ENCODE assay signal across 9 cellular contexts in the genomic region with DNA sequence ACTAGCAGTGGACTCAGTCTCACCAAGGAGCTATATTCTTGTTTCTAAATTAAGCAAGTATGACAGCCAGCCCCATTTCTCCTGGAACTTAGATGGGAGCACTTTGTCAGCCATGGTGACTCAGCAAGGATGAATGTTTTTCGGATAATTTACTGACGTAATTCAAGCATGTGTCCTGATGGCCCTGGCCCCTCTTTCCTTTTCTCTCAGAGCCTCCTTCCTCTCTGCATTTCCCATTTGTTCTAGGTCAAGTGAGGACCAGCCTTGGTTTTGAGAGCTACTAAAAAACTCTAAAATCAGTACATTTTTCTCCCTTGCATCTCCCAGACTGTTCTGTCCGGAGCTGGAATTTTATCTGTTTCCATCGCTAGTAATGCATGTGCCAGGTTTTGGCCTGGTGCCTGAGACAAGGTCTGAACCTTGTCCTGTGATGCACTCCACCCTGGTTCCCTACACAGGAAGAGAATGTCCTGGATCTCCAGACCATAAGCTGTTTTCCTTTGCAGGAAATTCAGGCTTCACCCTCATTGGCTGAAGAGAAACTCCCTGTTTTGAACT.
DNase-seq lines count a peak whose midpoint lies in the region; ATAC-seq and TF ChIP-seq lines count a peak whose summit lies in the region.
"Had no signal": no experiment of that assay in that cellular context is flagged by ENCODE, and none has a peak within 500 bp of the region (broad histone marks: within the 10 kb centered on the region; RNA-seq: fewer than 3 reads in every experiment).

No MANE protein-coding gene starts in this region.

- H3K27ac ChIP-seq in lower lobe of right lung (peak overlapping the region; percentile 74), transverse colon (peak overlapping the region; percentile 64 to 80 (median 68))

- no peak overlapping the region for H3K4me3 ChIP-seq in lower lobe of right lung
- no peak overlapping the region for H3K4me3 ChIP-seq in transverse colon

- intact Hi-C loops in lower lobe of right lung (cut with DNase I) (no loop called here), transverse colon (cut with DNase I; ENCODE audit: low total_unique reads) (no loop called here)

- TF ChIP-seq CTCF in lower lobe of right lung (IDR thresholded peaks at IDR 0.05) (no peak), transverse colon (IDR thresholded peaks at IDR 0.05) (no peak)

- H3K9me3 ChIP-seq in lower lobe of right lung (no peaks in the 10 kb centered on the region), transverse colon (no peaks in the 10 kb centered on the region)

- H3K27me3 ChIP-seq in lower lobe of right lung (ENCODE audit: low read depth): no peaks in the 10 kb centered on the region
- H3K27me3 ChIP-seq in transverse colon: no peaks in the 10 kb centered on the region

- in situ Hi-C loops in transverse colon (cut with MboI; ENCODE audit: low pct_ligation_motif_present in 1 of 4, low pct_unique_long_range_greater_than_20kb in 1 of 4, low sequenced_read_pairs in 3 of 4): no loop called here

- H3K4me1 ChIP-seq in lower lobe of right lung: peaks cover 24% of the 10 kb centered on the region
- H3K4me1 ChIP-seq in transverse colon: peaks cover 16 to 25% (median 19%) of the 10 kb centered on the region in 4 donors

- no peaks in the 10 kb centered on the region for H3K36me3 ChIP-seq in lower lobe of right lung
- no peaks in the 10 kb centered on the region for H3K36me3 ChIP-seq in transverse colon

- peak; percentile 35 to 45 for ATAC-seq in lower lobe of right lung

- DNase-seq in LoVo (ENCODE audit: low spot score) (peak; percentile 20), dedifferentiated amniotic fluid mesenchymal stem cell (ENCODE audit: extremely low spot score) (peak; percentile 61), lower lobe of right lung (no peak), transverse colon (peak; percentile 82), KG1 (lab: John Stamatoyannopoulos, UW) (no peak), T-helper 1 cell (no peak), NCI-H2029 treated with DMSO at 0.1 percent for 48 hours (lab: John Stamatoyannopoulos, UW) (no peak)
- no peak for DNase-seq in activated CD8-positive, alpha-beta memory T cell treated with anti-CD3 and anti-CD28 coated beads, Interleukin-2, amount 50 U/mL, for 48 hours
- DNase-seq: NCI-H446 had no signal

- WGBS in transverse colon (ENCODE audit: low coverage in 1 of 2), 2 donors: 20 to 33% methylated on average over 4 of the region's 4 CpGs

- no peak for TF ChIP-seq POLR2A in transverse colon (IDR thresholded peaks at IDR 0.05)

- TF ChIP-seq EP300 in transverse colon (IDR thresholded peaks at IDR 0.05; ENCODE audit: low read depth): peak; percentile 6

Comparison
In these comparisons a context has a peak if more than half of its experiments do, and no peak if none do; other contexts are left out.
1. DNase-seq: peak in LoVo (single experiment), dedifferentiated amniotic fluid mesenchymal stem cell (single experiment) and transverse colon (single experiment); none in lower lobe of right lung (single experiment), KG1 (single experiment), T-helper 1 cell (0 of 5), NCI-H2029 treated with DMSO at 0.1 percent for 48 hours (single experiment) and activated CD8-positive, alpha-beta memory T cell treated with anti-CD3 and anti-CD28 coated beads, Interleukin-2, amount 50 U/mL, for 48 hours (single experiment).